ENCODE assay signal across 12 cellular contexts in genomic region chr10:79048639-79049550, GRCh38. TPM values are rescaled to one million over a fixed set of nuclear protein-coding genes. Genes with fewer than 3 reads are reported as not detected.
A peak's percentile ranks its signal among the peaks of the same experiment; 100 is the strongest.
DNase-seq lines count a peak whose midpoint lies in the region; ATAC-seq, FAIRE-seq and TF ChIP-seq lines count a peak whose summit lies in the region.
"Had no signal": no experiment of that assay in that cellular context is flagged by ENCODE, and none has a peak within 500 bp of the region (broad histone marks: within the 10 kb centered on the region; RNA-seq: fewer than 3 reads in every experiment).

No MANE protein-coding gene starts in this region.

- H3K27ac ChIP-seq in cardiac muscle cell (peak overlapping the region; percentile 64), GM12878 (ENCODE audit: control insufficient read depth, insufficient read depth) (no peak overlapping the region), uterus (peak overlapping the region; percentile 5 to 10)

- BruUV-seq in GM12878 (replicated peaks; lab: Mats Ljungman, UMichigan) = no TSS peak

- in situ Hi-C loops in GM12878 (cut with MboI) = no loop called here
- in situ Hi-C loops in GM13976 (cut with MboI; ENCODE audit: low sequenced_read_pairs, unreplicated experiment) = no loop called here

- CTCF ChIA-PET in GM12878 (lab: Yijun Ruan, JAX) = interaction anchor here (0.5 to 1.0 kb wide), 2 partner anchors 78 to 146 kb away, joined by 3 read pairs; no protein-coding TSS in a partner anchor

- H3K27me3 Mint-ChIP-seq in naive B cell = peaks cover 0 to 12% (median 5%) of the 10 kb centered on the region in 3 donors
- H3K27me3 Mint-ChIP-seq: natural killer cell treated with Interleukin-12 subunit alpha and Interleukin-12 subunit beta and Interleukin-15 and Interleukin-18, amount 100 ng/mL, for 72 hours had no signal

- no peak for ATAC-seq in Right ventricle myocardium superior (ENCODE audit: poor library complexity)
- no peak for ATAC-seq in GM12878
- no peak for ATAC-seq in naive B cell (ENCODE audit: low read depth in 2 of 2)
- ATAC-seq in HG03135 (IDR thresholded peaks at IDR 0.05; ENCODE audit: unreplicated experiment) = no peak
- ATAC-seq: PC-3 had no signal

- peaks cover 34% of the 10 kb centered on the region for H3K4me1 ChIP-seq in cardiac muscle cell (ENCODE audit: low read depth)
- peaks cover 8% of the 10 kb centered on the region for H3K4me1 ChIP-seq in GM12878 (ENCODE audit: control insufficient read depth, insufficient read depth, low read length)
- H3K4me1 ChIP-seq in uterus = no peaks in the 10 kb centered on the region

- H3K27me3 ChIP-seq in cardiac muscle cell (no peaks in the 10 kb centered on the region), GM12878 (replicated peaks in 1 of 2; ENCODE audit: control insufficient read depth in 2 of 2, insufficient read depth in 2 of 2, low read length in 1 of 2) (peaks cover 0 to under 1% of the 10 kb centered on the region in 2 experiments; a peak in 1 of 4 replicates), uterus (no peaks in the 10 kb centered on the region)

- TF ChIP-seq POLR2A in GM12878 (IDR thresholded peaks at IDR 0.05; ENCODE audit: low read depth, low read length) = no peak
- no peak for TF ChIP-seq POLR2A in uterus (IDR thresholded peaks at IDR 0.05)

- H3K9me3 ChIP-seq in cardiac muscle cell (ENCODE audit: low read depth) (no peaks in the 10 kb centered on the region), GM12878 (replicated peaks; ENCODE audit: control insufficient read depth, insufficient read depth, low read length) (no peaks in the 10 kb centered on the region), uterus (no peaks in the 10 kb centered on the region)

- no peaks in the 10 kb centered on the region for H3K79me2 ChIP-seq in GM12878 (ENCODE audit: control insufficient read depth, insufficient read depth, low read length)

- H4K20me1 ChIP-seq in GM12878 (ENCODE audit: control insufficient read depth, insufficient read depth) = no peaks in the 10 kb centered on the region; the same call in 1 of the 2 replicates

- H3K27ac Mint-ChIP-seq in naive B cell = peak overlapping the region in 3 of 6 donors; percentile 33 to 91 (median 42)

- RAD21 ChIA-PET in GM12878 (lab: Charles Lee; ENCODE audit: unreplicated experiment) = no interaction called here

- intact Hi-C loops in Right ventricle myocardium superior (cut with DNase I) = no loop called here
- intact Hi-C loops in GM12878 (cut with micrococcal nuclease; ENCODE audit: unreplicated experiment) = no loop called here
- intact Hi-C loops in uterus (cut with DNase I; ENCODE audit: low total_unique reads) = no loop called here

- SMC1A ChIA-PET in GM12878 (lab: Charles Lee; ENCODE audit: uncharacterized antibody, unreplicated experiment) = interaction anchor here (0.6 kb wide), 1 partner anchor 151 kb away, joined by 3 read pairs; no protein-coding TSS in a partner anchor

- no peaks in the 10 kb centered on the region for H3K36me3 ChIP-seq in cardiac muscle cell
- no peaks in the 10 kb centered on the region for H3K36me3 ChIP-seq in GM12878 (ENCODE audit: control insufficient read depth in 2 of 2, insufficient read depth in 2 of 2, low read length in 1 of 2)
- no peaks in the 10 kb centered on the region for H3K36me3 ChIP-seq in uterus

- no peak overlapping the region for H3K9ac ChIP-seq in GM12878 (ENCODE audit: control insufficient read depth, insufficient read depth, low read length)

- TF ChIP-seq RAD21 in GM12878 (IDR thresholded peaks at IDR 0.05; ENCODE audit: insufficient read depth, low read depth, low read length) = no peak

- no peak for FAIRE-seq in GM12878 (lab: Jason Lieb, UNC)
- FAIRE-seq: endothelial cell of umbilical vein had no signal

- H3K4me3 Mint-ChIP-seq in naive B cell = peak overlapping the region in 6 of 8 donors; percentile 20 to 76 (median 50)

- peaks cover 20 to 24% (median 24%) of the 10 kb centered on the region in 3 donors for H3K4me1 Mint-ChIP-seq in naive B cell

- no peaks in the 10 kb centered on the region for H3K9me3 Mint-ChIP-seq in naive B cell
- H3K9me3 Mint-ChIP-seq: natural killer cell treated with Interleukin-12 subunit alpha and Interleukin-12 subunit beta and Interleukin-15 and Interleukin-18, amount 100 ng/mL, for 72 hours had no signal

- TF ChIP-seq CTCF in cardiac muscle cell (IDR thresholded peaks at IDR 0.05; ENCODE audit: low read depth, low read length) (no peak), GM12878 (IDR thresholded peaks at IDR 0.05 in 2 of 3, conservative IDR thresholded peaks at IDR 0.05 in 1 of 3; ENCODE audit: control insufficient read depth in 2 of 3, extremely low read depth in 1 of 3, insufficient read depth in 1 of 3, low read depth in 3 of 3, low read length in 3 of 3) (no peak), uterus (IDR thresholded peaks at IDR 0.05) (no peak), GM13976 (IDR thresholded peaks at IDR 0.05; ENCODE audit: borderline replicate concordance, control extremely low read depth, extremely low read depth, insufficient read depth, missing control alignments) (no peak)

- no peaks in the 10 kb centered on the region for H3K36me3 Mint-ChIP-seq in naive B cell
- H3K36me3 Mint-ChIP-seq: natural killer cell treated with Interleukin-12 subunit alpha and Interleukin-12 subunit beta and Interleukin-15 and Interleukin-18, amount 100 ng/mL, for 72 hours had no signal

- 42% methylated on average over 14 of the region's 14 CpGs for WGBS in GM12878 (ENCODE audit: insufficient coverage, insufficient replicate concordance, low lambda C conversion rate, missing lambda C conversion rate)

- peak overlapping the region; percentile 32 for H2AFZ ChIP-seq in GM12878 (ENCODE audit: control insufficient read depth, low read depth, low read length)

- no peak overlapping the region for H3K4me2 ChIP-seq in GM12878 (ENCODE audit: control insufficient read depth, insufficient read depth)

- DNase-seq in cardiac muscle cell (ENCODE audit: low read depth in 1 of 2, low spot score in 1 of 2) = no peak
- DNase-seq in Right ventricle myocardium superior = no peak
- DNase-seq in GM12878 (ENCODE audit: low read depth, low spot score) = no peak
- DNase-seq in naive B cell = no peak
- peak; percentile 13 to 35 for DNase-seq in uterus
- no peak for DNase-seq in GM13976 (ENCODE audit: low spot score)
- DNase-seq in activated CD4-positive, alpha-beta T cell treated with anti-CD3 and anti-CD28 coated beads, Interleukin-2, amount 50 U/mL, for 1 hour = no peak
- DNase-seq: NCI-H2081 treated with DMSO at 0.1 percent for 48 hours, PC-3 had no signal

- no peak overlapping the region for H3K4me3 ChIP-seq in cardiac muscle cell
- H3K4me3 ChIP-seq in GM12878 = no peak overlapping the region
- no peak overlapping the region for H3K4me3 ChIP-seq in uterus

- no peak for TF ChIP-seq EP300 in GM12878 (IDR thresholded peaks at IDR 0.05; ENCODE audit: borderline replicate concordance in 1 of 2, control insufficient read depth in 1 of 2, low read depth in 2 of 2, low read length in 2 of 2)

- POLR2A ChIA-PET in GM12878 (lab: Charles Lee) = interaction anchor here (0.6 kb wide), 1 partner anchor 15 kb away, joined by 4 read pairs; no protein-coding TSS in a partner anchor

TF ChIP-seq in GM12878, 131 proteins besides CTCF, POLR2A, EP300 and RAD21:
- TF ChIP-seq TARDBP (IDR thresholded peaks at IDR 0.05; ENCODE audit: borderline replicate concordance) (no peak), HCFC1 (IDR thresholded peaks at IDR 0.05; ENCODE audit: low read length) (no peak), SUZ12 (IDR thresholded peaks at IDR 0.05; ENCODE audit: unreplicated experiment) (no peak), CBX3 (IDR thresholded peaks at IDR 0.05; ENCODE audit: borderline replicate concordance, low read depth) (no peak), FOS (IDR thresholded peaks at IDR 0.05; ENCODE audit: borderline replicate concordance, extremely low read depth, insufficient read length) (no peak), RFX5 (IDR thresholded peaks at IDR 0.05; ENCODE audit: low read depth, low read length) (no peak), E2F4 (IDR thresholded peaks at IDR 0.05; ENCODE audit: low read depth, low read length) (no peak), SUPT20H (IDR thresholded peaks at IDR 0.05; ENCODE audit: borderline replicate concordance, control insufficient read depth, low read depth, low read length) (no peak)

RNA-seq across cellular contexts. Expression of gene ZMIZ1, which starts 19.9 kb away (rescaled TPM):
- total RNA-seq in cardiac muscle cell (57.1 and 78.8 TPM in 2 replicates), Right ventricle myocardium superior (44.8 TPM), GM12878 (2014; rRNA removed) (11.6 and 15.6 TPM in 2 replicates), GM12878 (2014; rRNA removed; fragmentation: Illumina TruSeq; extraction: Trizol) (8.8 and 9.3 TPM in 2 replicates), GM12878 (2021) (76.8 and 82.3 TPM in 2 replicates), uterus (100 to 1,000 TPM in 1 of 4 donors, 10 to 100 TPM in 3; 18.7 to 188 (median 36.7) TPM)
- polyA plus RNA-seq in cardiac muscle cell (48.2 and 57.7 TPM in 2 replicates), GM12878 (2011; rRNA removed) (3.8 and 6.2 TPM in 2 replicates), GM12878 (2014; fragmentation: Illumina TruSeq; extraction: Trizol) (30.8 and 53.4 TPM in 2 replicates), GM12878 (2014; fragmentation: Nextera tagmentation; extraction: Ambion mirVana) (1 to 10 TPM; 3.1 to 4.5 TPM), GM12878 (2014; rRNA removed) (25.3 and 42.8 TPM in 2 replicates), GM12878 (2016; fragmentation: Nextera tagmentation; extraction: Ambion mirVana) (10 to 100 TPM; 14.6 to 15.3 TPM), naive B cell (ENCODE audit: low read depth in 6 of 6) (1 to 10 TPM in 3 of 6 donors, under 1 TPM in 3; 0.11 to 2.9 (median 1.5) TPM)
- total RNA-seq in GM12878 (2013; cell fraction: nucleolus; rRNA removed) = 58.0 and 59.2 TPM in 2 replicates
- polyA plus RNA-seq in GM12878 (2011; ENCODE audit: low read depth) = 13.1 TPM
- polyA plus RNA-seq in GM12878 (2011; cell fraction: cytosol; rRNA removed) = 10.6 and 15.1 TPM in 2 replicates
- 38.2 and 62.5 TPM in 2 replicates for polyA plus RNA-seq in GM12878 (2011; cell fraction: nucleus; rRNA removed)
- 29.9 and 31.2 TPM in 2 replicates for polyA plus RNA-seq in GM12878 (2012)
- polyA minus RNA-seq in GM12878 (2011; rRNA and poly(A)+ RNA removed) = 12.3 and 21.0 TPM in 2 replicates
- polyA minus RNA-seq in GM12878 (2011; cell fraction: cytosol; rRNA and poly(A)+ RNA removed) = 19.8 and 25.0 TPM in 2 replicates
- polyA minus RNA-seq in GM12878 (2011; cell fraction: nucleus; rRNA and poly(A)+ RNA removed) = 21.2 and 33.5 TPM in 2 replicates

Comparison
In these comparisons a context has a peak if more than half of its experiments do, and no peak if none do; other contexts are left out.
1. DNase-seq: peak in uterus (2 of 2); none in cardiac muscle cell (0 of 2), Right ventricle myocardium superior (single experiment), GM12878 (single experiment), naive B cell (single experiment), GM13976 (single experiment) and activated CD4-positive, alpha-beta T cell treated with anti-CD3 and anti-CD28 coated beads, Interleukin-2, amount 50 U/mL, for 1 hour (single experiment).